ENCODE assay signal across 10 cellular contexts in the genomic region with DNA sequence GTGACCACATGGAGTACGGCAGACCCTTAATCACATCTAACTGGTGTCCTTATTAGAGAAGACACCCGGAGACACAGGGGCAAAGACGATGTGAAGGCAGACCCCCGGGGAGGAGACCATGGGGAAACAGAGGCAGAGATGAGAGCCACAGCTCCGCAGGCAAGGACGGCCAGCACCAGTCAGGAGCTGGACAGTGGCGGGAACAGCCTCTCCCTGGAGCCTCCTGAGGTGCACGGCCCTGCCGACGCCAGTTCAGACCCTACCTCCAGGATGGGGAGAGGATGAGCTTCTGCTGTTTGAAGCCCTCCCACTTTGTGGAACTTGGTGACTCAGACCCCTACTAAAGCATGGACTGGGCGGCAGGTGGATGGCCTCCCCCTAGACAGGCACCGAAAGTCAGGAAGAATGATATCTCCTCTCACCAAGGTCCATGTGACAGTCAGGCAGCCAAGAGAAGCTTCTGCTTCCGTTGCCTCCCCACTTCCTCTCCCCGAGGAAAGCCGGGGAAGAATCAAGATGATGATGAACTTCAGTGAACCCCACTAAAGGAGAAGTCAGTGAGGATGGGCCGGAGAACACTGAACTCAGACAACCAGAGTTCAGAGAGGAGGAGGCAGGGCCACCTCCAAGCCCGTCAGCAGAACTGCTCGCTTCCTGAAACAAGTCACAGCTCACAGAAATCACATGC. TPM values are rescaled to one million over a fixed set of nuclear protein-coding genes. Genes with fewer than 3 reads are reported as not detected.
DNase-seq lines count a peak whose midpoint lies in the region; ATAC-seq and TF ChIP-seq lines count a peak whose summit lies in the region.
"Had no signal": no experiment of that assay in that cellular context is flagged by ENCODE, and none has a peak within 500 bp of the region (broad histone marks: within the 10 kb centered on the region; RNA-seq: fewer than 3 reads in every experiment).

No MANE protein-coding gene starts in this region.

- intact Hi-C loops in left ventricle myocardium inferior (cut with micrococcal nuclease): no loop called here

- no peaks in the 10 kb centered on the region for H3K36me3 ChIP-seq in left ventricle myocardium inferior
- H3K36me3 ChIP-seq: ovary had no signal

- peak; percentile 42 for ATAC-seq in HG02884 (IDR thresholded peaks at IDR 0.05; ENCODE audit: unreplicated experiment)

- H3K27ac ChIP-seq in left ventricle myocardium inferior (replicated peaks): peak overlapping the region; percentile 30
- peak overlapping the region; percentile 51 for H3K27ac ChIP-seq in substantia nigra (ENCODE audit: low read depth, low read length, poor library complexity, severe bottlenecking)
- H3K27ac ChIP-seq: ovary, SK-N-MC had no signal

- TF ChIP-seq CTCF in left ventricle myocardium inferior (IDR thresholded peaks at IDR 0.05; ENCODE audit: borderline replicate concordance): no peak

- no peaks in the 10 kb centered on the region for H3K9me3 ChIP-seq in left ventricle myocardium inferior (replicated peaks)
- H3K9me3 ChIP-seq: ovary had no signal

- H3K4me1 ChIP-seq in left ventricle myocardium inferior: peaks cover 39% of the 10 kb centered on the region

- H3K4me3 ChIP-seq in left ventricle myocardium inferior: no peak overlapping the region
- H3K4me3 ChIP-seq: ovary, SK-N-MC had no signal

- DNase-seq in SKM-1 treated with dmso at 0.1 percent for 144 hours (lab: John Stamatoyannopoulos, UW; ENCODE audit: unreplicated experiment) (peak; percentile 96), left ventricle myocardium inferior (no peak), substantia nigra (lab: John Stamatoyannopoulos, UW) (peak in 24 of 49 donors; percentile 8 to 71 (median 40)), NCI-H1092 treated with DMSO at 0.1 percent for 48 hours (lab: John Stamatoyannopoulos, UW) (no peak), NCI-H1436 treated with DMSO at 0.1 percent for 48 hours (lab: John Stamatoyannopoulos, UW) (no peak), HUDEP-2 (lab: John Stamatoyannopoulos, UW; ENCODE audit: unreplicated experiment in 76 of 76) (no peak)
- DNase-seq: NCI-H2029 treated with DMSO at 0.1 percent for 48 hours, ovary had no signal

- no peaks in the 10 kb centered on the region for H3K27me3 ChIP-seq in left ventricle myocardium inferior (ENCODE audit: low read depth)
- H3K27me3 ChIP-seq: ovary had no signal

RNA-seq across cellular contexts. Expression of a gene that starts 25.4 kb away (rescaled TPM):
- total RNA-seq in left ventricle myocardium inferior: 13.8 TPM
